In the genomic region with DNA sequence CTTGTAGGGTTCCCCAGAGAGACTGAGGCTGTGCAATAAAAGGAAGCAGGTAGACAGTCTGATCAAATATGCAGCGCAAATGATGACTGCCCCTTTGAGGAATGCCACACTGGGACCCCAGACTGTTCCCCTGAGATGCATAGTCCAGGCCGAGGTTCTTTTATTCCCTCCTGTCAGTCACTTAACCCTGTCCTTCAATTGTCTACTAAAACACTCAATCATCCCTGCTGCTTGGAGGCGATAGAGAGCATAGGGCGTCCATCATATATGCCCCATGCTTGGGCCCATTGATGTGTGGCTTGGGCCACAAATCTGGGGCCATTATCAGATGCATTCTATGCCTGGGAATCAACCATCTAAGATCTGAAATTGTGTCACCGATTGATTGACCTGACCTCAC, we compare ENCODE assay signal across 1 cellular context.
TF ChIP-seq lines count a peak whose summit lies in the region.

No MANE protein-coding gene starts in this region.

TF ChIP-seq in K562, 482 proteins besides CTCF, POLR2A, EP300 and RAD21:
- TF ChIP-seq, protein P1, sequence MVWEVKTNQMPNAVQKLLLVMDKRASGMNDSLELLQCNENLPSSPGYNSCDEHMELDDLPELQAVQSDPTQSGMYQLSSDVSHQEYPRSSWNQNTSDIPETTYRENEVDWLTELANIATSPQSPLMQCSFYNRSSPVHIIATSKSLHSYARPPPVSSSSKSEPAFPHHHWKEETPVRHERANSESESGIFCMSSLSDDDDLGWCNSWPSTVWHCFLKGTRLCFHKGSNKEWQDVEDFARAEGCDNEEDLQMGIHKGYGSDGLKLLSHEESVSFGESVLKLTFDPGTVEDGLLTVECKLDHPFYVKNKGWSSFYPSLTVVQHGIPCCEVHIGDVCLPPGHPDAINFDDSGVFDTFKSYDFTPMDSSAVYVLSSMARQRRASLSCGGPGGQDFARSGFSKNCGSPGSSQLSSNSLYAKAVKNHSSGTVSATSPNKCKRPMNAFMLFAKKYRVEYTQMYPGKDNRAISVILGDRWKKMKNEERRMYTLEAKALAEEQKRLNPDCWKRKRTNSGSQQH (CRISPR knock-in tag; IDR thresholded peaks at IDR 0.05) = no peak
- peak; percentile 53 for TF ChIP-seq MEIS2 (IDR thresholded peaks at IDR 0.05; ENCODE audit: partially characterized antibody)
- TF ChIP-seq, protein P2, sequence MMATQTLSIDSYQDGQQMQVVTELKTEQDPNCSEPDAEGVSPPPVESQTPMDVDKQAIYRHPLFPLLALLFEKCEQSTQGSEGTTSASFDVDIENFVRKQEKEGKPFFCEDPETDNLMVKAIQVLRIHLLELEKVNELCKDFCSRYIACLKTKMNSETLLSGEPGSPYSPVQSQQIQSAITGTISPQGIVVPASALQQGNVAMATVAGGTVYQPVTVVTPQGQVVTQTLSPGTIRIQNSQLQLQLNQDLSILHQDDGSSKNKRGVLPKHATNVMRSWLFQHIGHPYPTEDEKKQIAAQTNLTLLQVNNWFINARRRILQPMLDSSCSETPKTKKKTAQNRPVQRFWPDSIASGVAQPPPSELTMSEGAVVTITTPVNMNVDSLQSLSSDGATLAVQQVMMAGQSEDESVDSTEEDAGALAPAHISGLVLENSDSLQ (IDR thresholded peaks at IDR 0.05) = peak; percentile 61
